Comparison of ENCODE assay signal across 14 cellular contexts in genomic region chr6:34142599-34142998, GRCh38. TPM values are rescaled to one million over a fixed set of nuclear protein-coding genes. Genes with fewer than 3 reads are reported as not detected.
DNase-seq lines count a peak whose midpoint lies in the region; ATAC-seq and TF ChIP-seq lines count a peak whose summit lies in the region.
"Had no signal": no experiment of that assay in that cellular context is flagged by ENCODE, and none has a peak within 500 bp of the region (broad histone marks: within the 10 kb centered on the region; RNA-seq: fewer than 3 reads in every experiment).

No MANE protein-coding gene starts in this region.

- peaks cover 84% of the 10 kb centered on the region for H3K27me3 Mint-ChIP-seq in activated naive CD8-positive, alpha-beta T cell treated with anti-CD3 and anti-CD28 coated beads for 36 hours
- peaks cover 81% of the 10 kb centered on the region for H3K27me3 Mint-ChIP-seq in CD4-positive, alpha-beta T cell

- POLR2A ChIA-PET in CD4-positive, alpha-beta T cell (lab: Charles Lee): no interaction called here

- no peak for ATAC-seq in HG03025 (IDR thresholded peaks at IDR 0.05; ENCODE audit: low FRiP score, unreplicated experiment)
- no peak for ATAC-seq in CD4-positive, alpha-beta T cell (ENCODE audit: poor library complexity)
- ATAC-seq: activated T-cell treated with anti-CD3 and anti-CD28 coated beads, Interleukin-2, amount 50 U/mL, for 4 hours had no signal

- H3K4me1 Mint-ChIP-seq in activated naive CD8-positive, alpha-beta T cell treated with anti-CD3 and anti-CD28 coated beads for 36 hours: peaks cover 11% of the 10 kb centered on the region
- peaks cover 23% of the 10 kb centered on the region for H3K4me1 Mint-ChIP-seq in CD4-positive, alpha-beta T cell (ENCODE audit: low read depth)

- intact Hi-C loops in CD4-positive, alpha-beta T cell (cut with DNase I, micrococcal nuclease): no loop called here

- H3K36me3 Mint-ChIP-seq in activated naive CD8-positive, alpha-beta T cell treated with anti-CD3 and anti-CD28 coated beads for 36 hours: no peaks in the 10 kb centered on the region
- no peaks in the 10 kb centered on the region for H3K36me3 Mint-ChIP-seq in CD4-positive, alpha-beta T cell (ENCODE audit: low read depth)

- CTCF ChIA-PET in CD4-positive, alpha-beta T cell (lab: Charles Lee): interaction anchor here (1.0 kb wide), 1 partner anchor 12 kb away, joined by 3 read pairs; no protein-coding TSS in a partner anchor

- H3K27ac Mint-ChIP-seq in activated naive CD8-positive, alpha-beta T cell treated with anti-CD3 and anti-CD28 coated beads for 36 hours: no peak overlapping the region
- H3K27ac Mint-ChIP-seq in CD4-positive, alpha-beta T cell: no peak overlapping the region

- peak; percentile 45 for DNase-seq in stimulated activated CD4-positive, alpha-beta T cell treated with anti-CD3 and anti-CD28 coated beads, Interleukin-15, amount 100 ng/mL, for 24 hours
- no peak for DNase-seq in stimulated activated CD4-positive, alpha-beta T cell treated with anti-CD3 and anti-CD28 coated beads, Interleukin-4, amount 100 ng/mL, for 24 hours
- peak; percentile 22 for DNase-seq in activated naive CD8-positive, alpha-beta T cell treated with anti-CD3 and anti-CD28 coated beads for 36 hours
- peak; percentile 16 for DNase-seq in kidney tubule cell (ENCODE audit: low spot score)
- no peak for DNase-seq in AML-193 (lab: John Stamatoyannopoulos, UW)
- DNase-seq in NAMALWA (ENCODE audit: low spot score): no peak
- no peak for DNase-seq in CD4-positive, alpha-beta T cell
- DNase-seq: activated T-cell treated with anti-CD3 and anti-CD28 coated beads, Interleukin-2, amount 50 U/mL, for 4 hours; NCI-H446 treated with DMSO at 0.1 percent for 48 hours; SIG-M5 had no signal

- no peak overlapping the region for H3K4me3 Mint-ChIP-seq in activated naive CD8-positive, alpha-beta T cell treated with anti-CD3 and anti-CD28 coated beads for 36 hours
- H3K4me3 Mint-ChIP-seq in CD4-positive, alpha-beta T cell: no peak overlapping the region
- H3K4me3 Mint-ChIP-seq: activated T-cell treated with anti-CD3 and anti-CD28 coated beads, Interleukin-2, amount 50 U/mL, for 4 hours had no signal

- TF ChIP-seq CTCF in CD4-positive, alpha-beta T cell (IDR thresholded peaks at IDR 0.05): no peak

- no peaks in the 10 kb centered on the region for H3K9me3 ChIP-seq in CD4-positive, alpha-beta T cell (ENCODE audit: control insufficient read depth, low read length)

- H3K27me3 ChIP-seq in CD4-positive, alpha-beta T cell (ENCODE audit: control insufficient read depth, insufficient read depth, low read length): peaks cover 75% of the 10 kb centered on the region

- no peaks in the 10 kb centered on the region for H3K9me3 Mint-ChIP-seq in activated naive CD8-positive, alpha-beta T cell treated with anti-CD3 and anti-CD28 coated beads for 36 hours
- H3K9me3 Mint-ChIP-seq in CD4-positive, alpha-beta T cell: no peaks in the 10 kb centered on the region
- H3K9me3 Mint-ChIP-seq: activated T-cell treated with anti-CD3 and anti-CD28 coated beads, Interleukin-2, amount 50 U/mL, for 4 hours had no signal

- no peak overlapping the region for H3K27ac ChIP-seq in CD4-positive, alpha-beta T cell (ENCODE audit: low read depth, low read length)
- H3K27ac ChIP-seq: epithelial cell of prostate, VCaP had no signal

RNA-seq across cellular contexts. Expression of gene GRM4, which starts 3.3 kb away (rescaled TPM):
- total RNA-seq in activated naive CD8-positive, alpha-beta T cell treated with anti-CD3 and anti-CD28 coated beads for 36 hours: under 1 TPM; 0.12 to 0.18 TPM
- under 1 TPM in 1 of 2 experiments, not detected in 1; 0.08 TPM for total RNA-seq in CD4-positive, alpha-beta T cell
- total RNA-seq: M059J had no signal

Comparison
In these comparisons a context has a peak if more than half of its experiments do, and no peak if none do; other contexts are left out.
1. DNase-seq: peak in stimulated activated CD4-positive, alpha-beta T cell treated with anti-CD3 and anti-CD28 coated beads, Interleukin-15, amount 100 ng/mL, for 24 hours (single experiment), activated naive CD8-positive, alpha-beta T cell treated with anti-CD3 and anti-CD28 coated beads for 36 hours (single experiment) and kidney tubule cell (single experiment); none in stimulated activated CD4-positive, alpha-beta T cell treated with anti-CD3 and anti-CD28 coated beads, Interleukin-4, amount 100 ng/mL, for 24 hours (single experiment), AML-193 (0 of 2), NAMALWA (single experiment) and CD4-positive, alpha-beta T cell (0 of 10).